3 cellular contexts compared by ENCODE assay signal in genomic region chr6:68546620-68547019, GRCh38.
A peak's percentile ranks its signal among the peaks of the same experiment; 100 is the strongest.
TF ChIP-seq lines count a peak whose summit lies in the region.

No MANE protein-coding gene starts in this region.

TF ChIP-seq in HepG2, 621 proteins besides CTCF, POLR2A, EP300 and RAD21:
- peak; percentile 60; the same call in 1 of the 2 replicates for TF ChIP-seq RAD51 (IDR thresholded peaks at IDR 0.05; ENCODE audit: borderline replicate concordance)
- TF ChIP-seq ZNF253 (CRISPR knock-in tag; IDR thresholded peaks at IDR 0.05; ENCODE audit: borderline replicate concordance): no peak

TF ChIP-seq in GM12878, 131 proteins besides CTCF, POLR2A, EP300 and RAD21:
- TF ChIP-seq TCF3 (IDR thresholded peaks at IDR 0.05; ENCODE audit: borderline replicate concordance, insufficient read depth, low read depth, low read length): no peak
- peak; percentile 44; the same call in 1 of the 2 replicates for TF ChIP-seq RAD51 (IDR thresholded peaks at IDR 0.05)

TF ChIP-seq in K562, 482 proteins besides CTCF, POLR2A, EP300 and RAD21:
- TF ChIP-seq RAD51 (IDR thresholded peaks at IDR 0.05; ENCODE audit: borderline replicate concordance, low read depth) (peak; percentile 45; the same call in 1 of the 2 replicates), BRD4 (IDR thresholded peaks at IDR 0.05) (no peak), SNRNP70 (optimal IDR thresholded peaks at IDR 0.05; ENCODE audit: low read depth, low read length) (no peak), ASH1L (IDR thresholded peaks at IDR 0.05; ENCODE audit: borderline replicate concordance, low read depth, partially characterized antibody) (no peak), TFE3 (CRISPR knock-in tag; IDR thresholded peaks at IDR 0.05) (peak; percentile 87), SMC3 (conservative IDR thresholded peaks at IDR 0.05; ENCODE audit: insufficient read depth, low read depth, low read length) (no peak), MEF2A (IDR thresholded peaks at IDR 0.05; ENCODE audit: control insufficient read depth, low read depth, low read length) (no peak)
